In genomic region chr17:7307686-7308624, GRCh38 we compare ENCODE assay signal across 8 cellular contexts. TPM values are rescaled to one million over a fixed set of nuclear protein-coding genes. Genes with fewer than 3 reads are reported as not detected.
DNase-seq lines count a peak whose midpoint lies in the region; ATAC-seq and TF ChIP-seq lines count a peak whose summit lies in the region.

No MANE protein-coding gene starts in this region.

- H3K27me3 ChIP-seq in muscle layer of duodenum (ENCODE audit: low read depth, low read length) (no peaks in the 10 kb centered on the region), tibial artery (no peaks in the 10 kb centered on the region)

- DNase-seq in M059J (ENCODE audit: low read depth) = peak; percentile 22
- DNase-seq in activated CD8-positive, alpha-beta memory T cell treated with anti-CD3 and anti-CD28 coated beads, Interleukin-2, amount 50 U/mL, for 48 hours = peak; percentile 80
- DNase-seq in tibial artery = peak in 1 of 2 donors; percentile 78
- DNase-seq in foreskin melanocyte = no peak

- H3K9me3 ChIP-seq in muscle layer of duodenum (ENCODE audit: control insufficient read depth in 1 of 2, low read length in 2 of 2) = no peaks in the 10 kb centered on the region
- H3K9me3 ChIP-seq in tibial artery = no peaks in the 10 kb centered on the region

- peak overlapping the region; percentile 91 to 93 for H3K4me3 ChIP-seq in muscle layer of duodenum (ENCODE audit: low read depth in 1 of 2, low read length in 2 of 2)
- peak overlapping the region; percentile 91 to 98 for H3K4me3 ChIP-seq in tibial artery

- H3K4me1 ChIP-seq in muscle layer of duodenum (ENCODE audit: control insufficient read depth in 1 of 2, insufficient read depth in 2 of 2, low read length in 2 of 2) = peaks cover 9 to 33% of the 10 kb centered on the region in 2 donors
- peaks cover 0 to 40% (median 31%) of the 10 kb centered on the region in 4 donors for H3K4me1 ChIP-seq in tibial artery

- TF ChIP-seq POLR2A in GM18505 (IDR thresholded peaks at IDR 0.05; ENCODE audit: borderline replicate concordance, extremely low read depth, insufficient read depth, insufficient read length) = no peak

- ATAC-seq in GM18505 (IDR thresholded peaks at IDR 0.05; ENCODE audit: unreplicated experiment) = peak; percentile 9
- peak; percentile 46 for ATAC-seq in esophagus mucosa
- ATAC-seq in HG03439 (IDR thresholded peaks at IDR 0.05; ENCODE audit: unreplicated experiment) = no peak

- H3K27ac ChIP-seq in muscle layer of duodenum (ENCODE audit: low read length) (peak overlapping the region; percentile 99), tibial artery (peak overlapping the region; percentile 95 to 99)

- peak in 1 of 2 experiments; percentile 11 for TF ChIP-seq CTCF in tibial artery (IDR thresholded peaks at IDR 0.05)

- H3K36me3 ChIP-seq in muscle layer of duodenum (ENCODE audit: control insufficient read depth in 1 of 2, insufficient read depth in 2 of 2, low read length in 2 of 2) (peaks cover 28 to 45% of the 10 kb centered on the region in 2 donors), tibial artery (peaks cover 31 to 38% (median 34%) of the 10 kb centered on the region in 3 donors)

- intact Hi-C loops in tibial artery (cut with DNase I; ENCODE audit: low total_unique reads) = no loop called here

RNA-seq across cellular contexts. Expression of gene EIF5A, which starts 0.5 kb away (rescaled TPM):
- 428 and 432 TPM in 2 replicates for total RNA-seq in M059J (2014; rRNA removed; shearing (Covaris generic))
- 623 TPM for total RNA-seq in esophagus mucosa

RNA-seq across cellular contexts. Expression of gene GPS2, which starts 7.2 kb away (rescaled TPM):
- 94.3 and 118 TPM in 2 replicates for total RNA-seq in M059J (2014; rRNA removed; shearing (Covaris generic))
- total RNA-seq in esophagus mucosa = 38.9 TPM

RNA-seq across cellular contexts. Expression of gene YBX2, which starts 13.5 kb away (rescaled TPM):
- total RNA-seq in M059J (2014; rRNA removed; shearing (Covaris generic)) = 0.39 and 0.79 TPM in 2 replicates
- 0.96 TPM for total RNA-seq in esophagus mucosa

RNA-seq across cellular contexts. Expression of gene NEURL4, which starts 21.2 kb away (rescaled TPM):
- total RNA-seq in M059J (2014; rRNA removed; shearing (Covaris generic)) = 3.6 and 8.0 TPM in 2 replicates
- total RNA-seq in esophagus mucosa = 13.5 TPM

RNA-seq across cellular contexts. Expression of gene SLC2A4, which starts 26.4 kb away (rescaled TPM):
- total RNA-seq in M059J (2014; rRNA removed; shearing (Covaris generic)) = 0.44 TPM in 1 of 2 replicates, not detected in the other
- total RNA-seq in esophagus mucosa = 0.68 TPM
